Comparison of ENCODE assay signal across 10 cellular contexts in genomic region chr15:99731336-99732267, GRCh38. TPM values are rescaled to one million over a fixed set of nuclear protein-coding genes. Genes with fewer than 3 reads are reported as not detected.
DNase-seq lines count a peak whose midpoint lies in the region; ATAC-seq and TF ChIP-seq lines count a peak whose summit lies in the region.
"Had no signal": no experiment of that assay in that cellular context is flagged by ENCODE, and none has a peak within 500 bp of the region (broad histone marks: within the 10 kb centered on the region; RNA-seq: fewer than 3 reads in every experiment).

No MANE protein-coding gene starts in this region.

- H3K9me3 Mint-ChIP-seq in endothelial cell (ENCODE audit: unreplicated experiment), result no peaks in the 10 kb centered on the region
- no peaks in the 10 kb centered on the region for H3K9me3 Mint-ChIP-seq in natural killer cell treated with Interleukin-12 subunit alpha and Interleukin-12 subunit beta and Interleukin-15 and Interleukin-18, amount 100 ng/mL, for 72 hours

- no peak overlapping the region for H3K27ac ChIP-seq in Karpas-422 (ENCODE audit: low read length)

- peak overlapping the region; percentile 16 for H3K27ac Mint-ChIP-seq in endothelial cell (ENCODE audit: unreplicated experiment)
- H3K27ac Mint-ChIP-seq in natural killer cell treated with Interleukin-12 subunit alpha and Interleukin-12 subunit beta and Interleukin-15 and Interleukin-18, amount 100 ng/mL, for 72 hours, result peak overlapping the region in 1 of 2 donors; percentile 53

- no peaks in the 10 kb centered on the region for H4K20me1 ChIP-seq in Karpas-422 (ENCODE audit: insufficient read depth, low read depth, low read length)

- no peaks in the 10 kb centered on the region for H3K9me3 ChIP-seq in Karpas-422 (ENCODE audit: low read length)
- H3K9me3 ChIP-seq: pancreas had no signal

- H3K4me1 ChIP-seq in Karpas-422 (ENCODE audit: low read length), result peaks cover 18% of the 10 kb centered on the region
- H3K4me1 ChIP-seq: pancreas had no signal

- peaks cover 6% of the 10 kb centered on the region for H3K27me3 Mint-ChIP-seq in endothelial cell (ENCODE audit: unreplicated experiment)
- no peaks in the 10 kb centered on the region for H3K27me3 Mint-ChIP-seq in natural killer cell treated with Interleukin-12 subunit alpha and Interleukin-12 subunit beta and Interleukin-15 and Interleukin-18, amount 100 ng/mL, for 72 hours

- H3K36me3 ChIP-seq in Karpas-422 (ENCODE audit: insufficient read depth, low read length), result no peaks in the 10 kb centered on the region
- H3K36me3 ChIP-seq: pancreas had no signal

- no peak overlapping the region for H2AFZ ChIP-seq in Karpas-422 (ENCODE audit: low read length)

- no peak for DNase-seq in AG09309 (ENCODE audit: low read depth)
- DNase-seq in Karpas-422, result no peak
- peak; percentile 20 for DNase-seq in endothelial cell (ENCODE audit: low spot score)
- no peak for DNase-seq in natural killer cell treated with Interleukin-12 subunit alpha and Interleukin-12 subunit beta and Interleukin-15 and Interleukin-18, amount 100 ng/mL, for 72 hours (ENCODE audit: low spot score)
- no peak for DNase-seq in activated effector memory CD4-positive, alpha-beta T cell treated with Interleukin-2 at 50 U/mL for 16 hours
- DNase-seq in germinal center (ENCODE audit: low spot score), result no peak
- no peak for DNase-seq in NK-92 treated with Interleukin-12 subunit alpha and Interleukin-12 subunit beta, amount 100 ng/mL, for 24 hours (lab: John Stamatoyannopoulos, UW)
- DNase-seq: NCI-H510A had no signal

- H3K4me3 Mint-ChIP-seq in endothelial cell (ENCODE audit: unreplicated experiment), result peak overlapping the region; percentile 92
- peak overlapping the region; percentile 78 for H3K4me3 Mint-ChIP-seq in natural killer cell treated with Interleukin-12 subunit alpha and Interleukin-12 subunit beta and Interleukin-15 and Interleukin-18, amount 100 ng/mL, for 72 hours

- H3K9me2 ChIP-seq in Karpas-422 (replicated peaks; ENCODE audit: insufficient read depth, low read length), result no peaks in the 10 kb centered on the region

- H3K4me2 ChIP-seq in Karpas-422 (ENCODE audit: low read depth, low read length, poor library complexity, severe bottlenecking), result peak overlapping the region; percentile 82

- ATAC-seq in natural killer cell treated with Interleukin-12 subunit alpha and Interleukin-12 subunit beta and Interleukin-15 and Interleukin-18, amount 100 ng/mL, for 72 hours, result no peak
- no peak for ATAC-seq in HG03342 (IDR thresholded peaks at IDR 0.05; ENCODE audit: unreplicated experiment)

- no peaks in the 10 kb centered on the region for H3K79me2 ChIP-seq in Karpas-422 (ENCODE audit: low read length)

- H3K27me3 ChIP-seq in Karpas-422 (ENCODE audit: low read length), result no peaks in the 10 kb centered on the region
- H3K27me3 ChIP-seq: pancreas had no signal

- H3K4me3 ChIP-seq in AG09309 (ENCODE audit: control insufficient read depth, low read depth, low read length) (peak overlapping the region; percentile 89), Karpas-422 (ENCODE audit: low read length) (peak overlapping the region; percentile 72; the same call in 1 of the 2 replicates)

- TF ChIP-seq CTCF in AG09309 (IDR thresholded peaks at IDR 0.05; ENCODE audit: control insufficient read depth, insufficient read depth, low read depth, low read length, missing control alignments), result no peak
- TF ChIP-seq CTCF in endothelial cell (IDR thresholded peaks at IDR 0.05; ENCODE audit: unreplicated experiment), result no peak

- H3K9ac ChIP-seq in Karpas-422 (ENCODE audit: low read length), result 0 out of 2 replicates have a peak overlapping the region, but pooled peaks have one; percentile 73

- H3K4me1 Mint-ChIP-seq in endothelial cell (ENCODE audit: unreplicated experiment), result peaks cover 9% of the 10 kb centered on the region
- peaks cover 4 to 10% of the 10 kb centered on the region in 2 donors for H3K4me1 Mint-ChIP-seq in natural killer cell treated with Interleukin-12 subunit alpha and Interleukin-12 subunit beta and Interleukin-15 and Interleukin-18, amount 100 ng/mL, for 72 hours (ENCODE audit: low read depth in 2 of 2)

- H3K36me3 Mint-ChIP-seq in endothelial cell (ENCODE audit: low read depth, unreplicated experiment), result peaks cover 7% of the 10 kb centered on the region
- H3K36me3 Mint-ChIP-seq in natural killer cell treated with Interleukin-12 subunit alpha and Interleukin-12 subunit beta and Interleukin-15 and Interleukin-18, amount 100 ng/mL, for 72 hours, result peaks cover 4% of the 10 kb centered on the region

RNA-seq across cellular contexts. Expression of gene LYSMD4, which starts 1.6 kb away (rescaled TPM):
- 6.3 and 10.1 TPM in 2 replicates for total RNA-seq in Karpas-422 (2014; rRNA removed; shearing (Covaris generic); ENCODE audit: low replicate concordance)
- total RNA-seq in endothelial cell (ENCODE audit: unreplicated experiment), result 13.1 TPM
- 10 to 100 TPM; 10.6 to 10.8 TPM for total RNA-seq in natural killer cell treated with Interleukin-12 subunit alpha and Interleukin-12 subunit beta and Interleukin-15 and Interleukin-18, amount 100 ng/mL, for 72 hours
